22 cellular contexts compared by ENCODE assay signal in genomic region chr19:50518091-50519005, GRCh38. TPM values are rescaled to one million over a fixed set of nuclear protein-coding genes. Genes with fewer than 3 reads are reported as not detected.
DNase-seq lines count a peak whose midpoint lies in the region; TF ChIP-seq lines count a peak whose summit lies in the region.
"Had no signal": no experiment of that assay in that cellular context is flagged by ENCODE, and none has a peak within 500 bp of the region (broad histone marks: within the 10 kb centered on the region; RNA-seq: fewer than 3 reads in every experiment).

No MANE protein-coding gene starts in this region.

- H3K9me3 Mint-ChIP-seq in endodermal cell: peaks cover 5% of the 10 kb centered on the region
- H3K9me3 Mint-ChIP-seq in osteocyte (ENCODE audit: unreplicated experiment): no peaks in the 10 kb centered on the region
- H3K9me3 Mint-ChIP-seq: nephron progenitor cell had no signal

- H3K27me3 Mint-ChIP-seq in endodermal cell (ENCODE audit: insufficient read depth): peaks cover 38% of the 10 kb centered on the region
- no peaks in the 10 kb centered on the region for H3K27me3 Mint-ChIP-seq in osteocyte (ENCODE audit: unreplicated experiment)

- H3K27ac Mint-ChIP-seq in endodermal cell: no peak overlapping the region
- H3K27ac Mint-ChIP-seq in osteocyte (ENCODE audit: unreplicated experiment): no peak overlapping the region
- H3K27ac Mint-ChIP-seq: nephron progenitor cell, T-helper 17 cell had no signal

- no peak overlapping the region for H3K4me3 Mint-ChIP-seq in endodermal cell
- no peak overlapping the region for H3K4me3 Mint-ChIP-seq in osteocyte (ENCODE audit: unreplicated experiment)
- H3K4me3 Mint-ChIP-seq: nephron progenitor cell, T-helper 17 cell had no signal

- H3K36me3 Mint-ChIP-seq in endodermal cell (ENCODE audit: low read depth) (no peaks in the 10 kb centered on the region), osteocyte (ENCODE audit: unreplicated experiment) (no peaks in the 10 kb centered on the region)

- H3K27ac ChIP-seq in KMS-11 (no peak overlapping the region), endodermal cell (ENCODE audit: low read depth, low read length) (no peak overlapping the region), caudate nucleus (ENCODE audit: low read depth, low read length) (no peak overlapping the region)
- H3K27ac ChIP-seq: BLaER1 treated with 17β-estradiol and CSF1 and Interleukin-3, amounts not matched to agents 10 nM and 100 nM; HL-60; thyroid gland had no signal

- no peaks in the 10 kb centered on the region for H3K9me3 ChIP-seq in endodermal cell (ENCODE audit: control insufficient read depth, low read length)
- H3K9me3 ChIP-seq: thyroid gland had no signal

- H3K9ac ChIP-seq in KMS-11 (no peak overlapping the region), endodermal cell (ENCODE audit: extremely low read depth, low read length, poor library complexity, severe bottlenecking) (no peak overlapping the region)
- H3K9ac ChIP-seq: BLaER1 treated with 17β-estradiol and CSF1 and Interleukin-3, amounts not matched to agents 10 nM and 100 nM had no signal

- no peak overlapping the region for H3K4me2 ChIP-seq in KMS-11
- H3K4me2 ChIP-seq: BLaER1 treated with 17β-estradiol and CSF1 and Interleukin-3, amounts not matched to agents 10 nM and 100 nM had no signal

- H3K79me2 ChIP-seq in KMS-11 (ENCODE audit: insufficient read depth, low read depth): no peaks in the 10 kb centered on the region

- H3K4me3 ChIP-seq in KMS-11 (IDR thresholded peaks at IDR 0.05; ENCODE audit: insufficient read depth, low read depth, low read length) (no peak overlapping the region), endodermal cell (ENCODE audit: low read length) (no peak overlapping the region), retinal pigment epithelial cell (ENCODE audit: low read length) (no peak overlapping the region)
- H3K4me3 ChIP-seq: BLaER1 treated with 17β-estradiol and CSF1 and Interleukin-3, amounts not matched to agents 10 nM and 100 nM; thyroid gland had no signal

- no peaks in the 10 kb centered on the region for H4K20me1 ChIP-seq in KMS-11 (ENCODE audit: insufficient read depth)
- H4K20me1 ChIP-seq: BLaER1 treated with 17β-estradiol and CSF1 and Interleukin-3, amounts not matched to agents 10 nM and 100 nM had no signal

- H3K4me1 Mint-ChIP-seq in endodermal cell: no peaks in the 10 kb centered on the region
- no peaks in the 10 kb centered on the region for H3K4me1 Mint-ChIP-seq in osteocyte (ENCODE audit: unreplicated experiment)

- peak; percentile 81 for DNase-seq in endodermal cell
- DNase-seq in retinal pigment epithelial cell (ENCODE audit: low read depth): no peak
- no peak for DNase-seq in osteocyte (ENCODE audit: extremely low spot score, unreplicated experiment)
- no peak for DNase-seq in caudate nucleus (lab: John Stamatoyannopoulos, UW)
- no peak for DNase-seq in AG20443 (ENCODE audit: low spot score)
- DNase-seq in stimulated activated naive CD4-positive, alpha-beta T cell treated with Interleukin-2 at 50 U/mL for 16 hours (lab: John Stamatoyannopoulos, UW): no peak
- DNase-seq: activated CD4-positive, CD25-positive, alpha-beta regulatory T cell; activated effector memory CD4-positive, alpha-beta T cell treated with anti-CD3 and anti-CD28 coated beads, Interleukin-2, amount 50 U/mL, for 16 hours; anterior cingulate cortex; foreskin melanocyte; mammary epithelial cell; NCI-H146; NCI-H2227 treated with DMSO at 0.1 percent for 48 hours; nephron progenitor cell; SHP77; T-helper 17 cell; thyroid gland had no signal

- H3K27me3 ChIP-seq in KMS-11 (ENCODE audit: insufficient read depth, low read depth): peaks cover 38% of the 10 kb centered on the region
- H3K27me3 ChIP-seq in endodermal cell (ENCODE audit: control insufficient read depth, insufficient read depth, low read length, poor library complexity, severe bottlenecking): no peaks in the 10 kb centered on the region
- H3K27me3 ChIP-seq: BLaER1 treated with 17β-estradiol and CSF1 and Interleukin-3, amounts not matched to agents 10 nM and 100 nM; thyroid gland had no signal

- TF ChIP-seq CTCF in GM12873 (IDR thresholded peaks at IDR 0.05; ENCODE audit: insufficient read depth, low read depth, low read length, missing control alignments): peak; percentile 41
- peak; percentile 32; the same call in 1 of the 2 replicates for TF ChIP-seq CTCF in KMS-11 (conservative IDR thresholded peaks at IDR 0.05; ENCODE audit: low read depth, low read length)
- TF ChIP-seq CTCF in endodermal cell (conservative IDR thresholded peaks at IDR 0.05): peak; percentile 66
- TF ChIP-seq CTCF in retinal pigment epithelial cell (conservative IDR thresholded peaks at IDR 0.05; ENCODE audit: low read depth, low read length): peak; percentile 4
- TF ChIP-seq CTCF in osteocyte (IDR thresholded peaks at IDR 0.05): no peak

- H3K4me1 ChIP-seq in KMS-11 (ENCODE audit: low read depth, poor library complexity, severe bottlenecking): no peaks in the 10 kb centered on the region
- H3K4me1 ChIP-seq in endodermal cell (ENCODE audit: control insufficient read depth, insufficient read depth, low read length): no peaks in the 10 kb centered on the region
- H3K4me1 ChIP-seq: thyroid gland had no signal

- WGBS in endodermal cell (ENCODE audit: insufficient coverage in 1 of 2, insufficient read length in 1 of 2), 2 experiments: 93 to 95% methylated on average over 67 to 84 of the region's 87 CpGs

- no peak overlapping the region for H2AFZ ChIP-seq in KMS-11 (ENCODE audit: low read depth)

- H3K36me3 ChIP-seq in KMS-11 (ENCODE audit: insufficient read depth) (no peaks in the 10 kb centered on the region), endodermal cell (ENCODE audit: control insufficient read depth, insufficient read depth, low read length) (no peaks in the 10 kb centered on the region)
- H3K36me3 ChIP-seq: thyroid gland had no signal

RNA-seq across cellular contexts. Expression of gene ASPDH, which starts 4.6 kb away (rescaled TPM):
- total RNA-seq in endodermal cell: not detected
- polyA plus RNA-seq in endodermal cell (2013, experiment 1 of 2): not detected
- not detected for polyA plus RNA-seq in endodermal cell (2013, experiment 2 of 2)
- total RNA-seq in osteocyte: not detected in 2 replicates
- total RNA-seq: mammary epithelial cell, right cardiac atrium, T-helper 17 cell, thyroid gland had no signal
- polyA plus RNA-seq: mammary epithelial cell, right cardiac atrium had no signal

RNA-seq across cellular contexts. Expression of gene JOSD2, which starts 7.4 kb away (rescaled TPM):
- total RNA-seq in endodermal cell: 10 to 100 TPM; 12.1 to 13.7 TPM
- polyA plus RNA-seq in endodermal cell (2013, experiment 1 of 2): 5.6 TPM
- polyA plus RNA-seq in endodermal cell (2013, experiment 2 of 2): 4.8 TPM
- total RNA-seq in osteocyte: 43.7 and 46.9 TPM in 2 replicates

RNA-seq across cellular contexts. Expression of gene GARIN5A, which starts 41.7 kb away (rescaled TPM):
- total RNA-seq in endodermal cell: 1 to 10 TPM; 8.3 to 9.5 TPM
- 1.7 TPM for polyA plus RNA-seq in endodermal cell (2013, experiment 1 of 2)
- polyA plus RNA-seq in endodermal cell (2013, experiment 2 of 2): 2.4 TPM
- total RNA-seq in osteocyte: 1.8 and 2.0 TPM in 2 replicates

RNA-seq across cellular contexts. Expression of gene EMC10, which starts 42.0 kb away (rescaled TPM):
- total RNA-seq in endodermal cell (100 to 1,000 TPM; 119 to 123 TPM), osteocyte (166 and 172 TPM in 2 replicates)
- 88.6 TPM for polyA plus RNA-seq in endodermal cell (2013, experiment 1 of 2)
- polyA plus RNA-seq in endodermal cell (2013, experiment 2 of 2): 88.0 TPM

RNA-seq across cellular contexts. Expression of gene LRRC4B, which starts 49.9 kb away (rescaled TPM):
- total RNA-seq in endodermal cell (1 to 10 TPM; 2.3 to 7.0 TPM), osteocyte (0.11 and 0.52 TPM in 2 replicates)
- 48.9 TPM for polyA plus RNA-seq in endodermal cell (2013, experiment 1 of 2)
- polyA plus RNA-seq in endodermal cell (2013, experiment 2 of 2): 53.8 TPM
- total RNA-seq: mammary epithelial cell, T-helper 17 cell had no signal
- polyA plus RNA-seq: mammary epithelial cell had no signal
